ENCODE assay signal across 16 cellular contexts in the genomic region with DNA sequence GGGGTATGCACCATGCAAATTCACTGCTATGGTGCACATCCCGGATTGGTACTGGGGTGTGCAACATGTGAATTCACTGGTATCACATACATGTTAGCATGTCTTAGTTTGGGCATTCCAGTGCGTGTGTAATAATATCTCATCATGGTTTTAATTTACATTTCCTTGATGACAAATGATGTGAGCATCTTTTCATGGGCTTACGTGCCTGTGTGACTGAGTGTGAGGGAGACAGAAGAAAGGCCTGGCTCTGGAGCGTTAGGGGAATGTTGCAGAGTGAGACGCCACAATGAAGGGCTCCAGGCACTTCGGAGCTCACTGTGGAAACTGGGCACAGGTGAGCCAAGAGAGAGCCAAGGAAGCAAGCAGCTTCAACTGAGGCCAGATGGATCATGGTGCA.
"Had no signal": no experiment of that assay in that cellular context is flagged by ENCODE, and none has a peak within 500 bp of the region (broad histone marks: within the 10 kb centered on the region; RNA-seq: fewer than 3 reads in every experiment).

No MANE protein-coding gene starts in this region.

- H3K4me1 ChIP-seq: breast epithelium, uterus had no signal

- H3K36me3 ChIP-seq: breast epithelium, neutrophil, thyroid gland, uterus had no signal

- H3K27ac ChIP-seq: breast epithelium, neutrophil, thyroid gland, uterus had no signal

- H3K4me3 ChIP-seq: breast epithelium, lung, thyroid gland, uterus had no signal

- H3K9me3 ChIP-seq: breast epithelium, neutrophil, thyroid gland, uterus had no signal

- ATAC-seq: activated T-cell treated with anti-CD3 and anti-CD28 coated beads, Interleukin-2, amount 50 U/mL, for 72 hours; left colon; right cardiac atrium; stimulated activated effector memory CD8-positive, alpha-beta T cell treated with anti-CD3 and anti-CD28 coated beads, Interleukin-12 subunit alpha, Interleukin-12 subunit beta, amount 100 ng/mL, for 72 hours had no signal

- DNase-seq: activated CD4-positive, alpha-beta memory T cell treated with anti-CD3 and anti-CD28 coated beads, Interleukin-2, amount 10 ng/mL, durations not matched to agents 7 days and 5 days; activated CD4-positive, alpha-beta T cell treated with anti-CD3 and anti-CD28 coated beads for 1 hour; activated gamma-delta T cell treated with Interleukin-2 at 50 U/mL for 16 hours; activated naive CD8-positive, alpha-beta T cell treated with anti-CD3 and anti-CD28 coated beads for 36 hours; activated T-cell treated with anti-CD3 and anti-CD28 coated beads, Interleukin-2, amount 50 U/mL, for 72 hours; left colon; naive B cell; posterior cingulate gyrus; right cardiac atrium; small intestine; thyroid gland; uterus had no signal
